Comparison of ENCODE assay signal across 1 cellular context in genomic region chr1:9665193-9665592, GRCh38.
TF ChIP-seq lines count a peak whose summit lies in the region.

No MANE protein-coding gene starts in this region.

TF ChIP-seq in SK-N-SH treated with all-trans-retinoic acid at 6 μM for 48 hours, 23 proteins besides CTCF, POLR2A, EP300 and RAD21 (continued from another document):
- no peak for TF ChIP-seq PPARA (CRISPR knock-in tag; IDR thresholded peaks at IDR 0.05; ENCODE audit: borderline replicate concordance)
- TF ChIP-seq ZFP30 (CRISPR knock-in tag; IDR thresholded peaks at IDR 0.05) = no peak
- TF ChIP-seq ZFP3 (CRISPR knock-in tag; IDR thresholded peaks at IDR 0.05) = no peak
- TF ChIP-seq, protein P1, sequence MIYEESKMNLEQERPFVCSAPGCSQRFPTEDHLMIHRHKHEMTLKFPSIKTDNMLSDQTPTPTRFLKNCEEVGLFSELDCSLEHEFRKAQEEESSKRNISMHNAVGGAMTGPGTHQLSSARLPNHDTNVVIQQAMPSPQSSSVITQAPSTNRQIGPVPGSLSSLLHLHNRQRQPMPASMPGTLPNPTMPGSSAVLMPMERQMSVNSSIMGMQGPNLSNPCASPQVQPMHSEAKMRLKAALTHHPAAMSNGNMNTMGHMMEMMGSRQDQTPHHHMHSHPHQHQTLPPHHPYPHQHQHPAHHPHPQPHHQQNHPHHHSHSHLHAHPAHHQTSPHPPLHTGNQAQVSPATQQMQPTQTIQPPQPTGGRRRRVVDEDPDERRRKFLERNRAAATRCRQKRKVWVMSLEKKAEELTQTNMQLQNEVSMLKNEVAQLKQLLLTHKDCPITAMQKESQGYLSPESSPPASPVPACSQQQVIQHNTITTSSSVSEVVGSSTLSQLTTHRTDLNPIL (CRISPR knock-in tag; IDR thresholded peaks at IDR 0.05; ENCODE audit: low read depth) = no peak
- no peak for TF ChIP-seq POU6F1 (CRISPR knock-in tag; IDR thresholded peaks at IDR 0.05; ENCODE audit: borderline replicate concordance, low read depth)
- TF ChIP-seq GLIS3 (CRISPR knock-in tag; IDR thresholded peaks at IDR 0.05) = no peak
- no peak for TF ChIP-seq ESRRG (CRISPR knock-in tag; IDR thresholded peaks at IDR 0.05)
